In the genomic region with DNA sequence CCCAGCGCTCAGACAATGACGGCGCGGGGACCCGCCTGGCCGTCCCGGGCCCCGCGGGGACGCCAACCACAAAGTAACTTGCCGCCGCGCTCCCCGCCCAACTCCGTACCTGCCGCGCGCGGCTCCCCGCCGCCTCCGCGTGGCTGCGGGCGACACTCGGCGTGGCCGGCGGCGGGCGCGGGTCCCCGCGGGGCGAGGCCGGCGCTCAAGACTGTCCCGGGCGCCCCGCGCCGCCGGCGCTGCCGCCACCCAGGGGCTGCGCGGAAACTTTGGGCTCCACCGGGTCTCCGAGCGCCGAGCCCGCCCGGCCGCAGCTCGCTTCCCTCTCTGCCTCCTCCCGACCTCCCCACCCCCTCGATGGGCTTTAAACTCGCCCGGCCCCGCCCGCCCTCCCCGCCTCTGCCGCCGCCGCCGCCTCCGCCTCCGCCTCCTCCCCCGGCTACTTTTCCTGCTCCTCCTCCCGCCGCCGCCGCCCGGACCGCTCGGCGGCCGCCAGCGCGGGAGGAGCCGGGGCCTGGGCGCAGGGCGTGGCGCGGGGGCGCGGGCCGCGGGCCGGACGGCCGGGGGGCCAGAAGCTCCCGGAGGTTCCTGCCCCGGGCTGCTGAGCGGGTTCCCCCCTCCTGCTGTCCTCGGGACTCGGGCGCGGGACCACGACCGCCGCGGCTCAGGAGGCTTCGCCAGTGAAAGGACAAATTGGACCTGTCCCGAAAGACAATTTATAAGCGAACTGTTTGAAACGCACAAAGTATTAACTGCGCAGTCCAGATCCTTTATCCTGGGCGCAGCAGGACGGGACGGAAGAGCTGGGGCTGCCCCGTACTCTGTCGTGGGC, we compare ENCODE assay signal across 1 cellular context.
TF ChIP-seq lines count a peak whose summit lies in the region.

No MANE protein-coding gene starts in this region.

TF ChIP-seq in WTC11, 78 proteins besides CTCF, POLR2A, EP300 and RAD21 (continued from another document):
- TF ChIP-seq, protein P1, sequence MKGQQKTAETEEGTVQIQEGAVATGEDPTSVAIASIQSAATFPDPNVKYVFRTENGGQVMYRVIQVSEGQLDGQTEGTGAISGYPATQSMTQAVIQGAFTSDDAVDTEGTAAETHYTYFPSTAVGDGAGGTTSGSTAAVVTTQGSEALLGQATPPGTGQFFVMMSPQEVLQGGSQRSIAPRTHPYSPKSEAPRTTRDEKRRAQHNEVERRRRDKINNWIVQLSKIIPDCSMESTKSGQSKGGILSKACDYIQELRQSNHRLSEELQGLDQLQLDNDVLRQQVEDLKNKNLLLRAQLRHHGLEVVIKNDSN (CRISPR knock-in tag; IDR thresholded peaks at IDR 0.05) = no peak
